8 cellular contexts compared by ENCODE assay signal in genomic region chr18:59140287-59140885, GRCh38. TPM values are rescaled to one million over a fixed set of nuclear protein-coding genes. Genes with fewer than 3 reads are reported as not detected.
DNase-seq lines count a peak whose midpoint lies in the region; ATAC-seq and TF ChIP-seq lines count a peak whose summit lies in the region.

No MANE protein-coding gene starts in this region.

- no peaks in the 10 kb centered on the region for H3K36me3 ChIP-seq in hepatocyte (replicated peaks; ENCODE audit: insufficient read depth, low read depth)

- peaks cover 38% of the 10 kb centered on the region for H3K79me2 ChIP-seq in hepatocyte

- no peaks in the 10 kb centered on the region for H3K9me3 ChIP-seq in hepatocyte (ENCODE audit: low read depth)

- 4% methylated on average over 16 of the region's 16 CpGs for WGBS in hepatocyte (ENCODE audit: low lambda C conversion rate, missing lambda C conversion rate)

- DNase-seq in AG10803 (ENCODE audit: low read depth) (peak; percentile 39), LoVo (ENCODE audit: low spot score) (peak; percentile 10), hepatocyte (ENCODE audit: low spot score) (peak; percentile 69), putamen (ENCODE audit: low spot score) (peak; percentile 28), epidermal melanocyte (ENCODE audit: insufficient read length, low spot score) (no peak)

- H3K27me3 ChIP-seq in hepatocyte, result peaks cover 6% of the 10 kb centered on the region

- peak; percentile 1 for ATAC-seq in GM18511 (IDR thresholded peaks at IDR 0.05; ENCODE audit: unreplicated experiment)
- no peak for ATAC-seq in GM18868 (IDR thresholded peaks at IDR 0.05; ENCODE audit: unreplicated experiment)

- H3K27ac ChIP-seq in angular gyrus (ENCODE audit: low read depth, low read length) (peak overlapping the region; percentile 94), hepatocyte (peak overlapping the region; percentile 19)

- H4K20me1 ChIP-seq in hepatocyte (ENCODE audit: insufficient read depth, poor library complexity, severe bottlenecking), result no peaks in the 10 kb centered on the region

- H2AFZ ChIP-seq in hepatocyte, result peak overlapping the region; percentile 74

- peaks cover 9% of the 10 kb centered on the region for H3K4me1 ChIP-seq in hepatocyte (ENCODE audit: insufficient read depth)

- H3K9me2 ChIP-seq in hepatocyte (replicated peaks; ENCODE audit: insufficient read depth), result no peaks in the 10 kb centered on the region

- H3K4me3 ChIP-seq in AG10803 (ENCODE audit: low read length) (peak overlapping the region; percentile 85), hepatocyte (peak overlapping the region; percentile 70)

- peak overlapping the region; percentile 95 for H3K4me2 ChIP-seq in hepatocyte

- no peak for TF ChIP-seq CTCF in AG10803 (conservative IDR thresholded peaks at IDR 0.05; ENCODE audit: low read length)
- no peak for TF ChIP-seq CTCF in hepatocyte (IDR thresholded peaks at IDR 0.05; ENCODE audit: poor library complexity)

RNA-seq across cellular contexts. Expression of gene SEC11C, which starts 0.7 kb away (rescaled TPM):
- total RNA-seq in hepatocyte, result 88.7 and 103 TPM in 2 replicates
- 224 and 230 TPM in 2 replicates for polyA plus RNA-seq in hepatocyte
